ENCODE assay signal across 2 cellular contexts in the genomic region with DNA sequence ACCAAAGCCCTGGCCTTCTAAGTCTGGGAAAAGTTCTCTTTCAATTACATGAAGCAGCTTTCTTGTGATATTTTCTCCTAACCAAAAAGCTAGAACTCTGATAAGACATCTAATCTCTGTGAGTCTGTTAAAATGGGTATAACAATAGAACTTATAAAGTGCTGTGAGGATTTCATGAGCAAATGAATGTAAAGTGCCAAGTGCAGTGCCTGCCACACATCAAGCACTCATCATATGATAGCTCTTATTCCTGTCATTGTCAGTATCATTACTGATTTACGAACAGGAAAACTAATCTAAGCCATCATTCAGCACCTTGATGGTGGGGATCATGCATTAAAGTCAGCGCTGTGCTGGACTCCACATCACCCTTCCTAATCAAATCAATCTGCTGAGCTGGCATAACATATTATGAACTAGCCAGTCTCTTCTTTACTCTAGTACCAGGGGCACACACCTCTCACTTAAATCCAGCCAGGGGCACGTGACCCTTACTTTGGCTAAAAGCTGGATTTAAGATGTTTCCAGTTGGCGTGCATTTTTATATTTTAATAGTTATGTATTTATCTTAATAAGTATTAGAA.
TF ChIP-seq lines count a peak whose summit lies in the region.

No MANE protein-coding gene starts in this region.

TF ChIP-seq in HepG2, 621 proteins besides CTCF, POLR2A, EP300 and RAD21:
- TF ChIP-seq MYNN (CRISPR knock-in tag; IDR thresholded peaks at IDR 0.05; ENCODE audit: low read depth) (no peak), ETV5 (CRISPR knock-in tag; IDR thresholded peaks at IDR 0.05; ENCODE audit: borderline replicate concordance) (no peak), CBX5 (CRISPR knock-in tag; IDR thresholded peaks at IDR 0.05; ENCODE audit: borderline replicate concordance) (no peak), SMAD1 (CRISPR knock-in tag; IDR thresholded peaks at IDR 0.05; ENCODE audit: borderline replicate concordance, low read depth) (no peak), NCOA5 (CRISPR knock-in tag; IDR thresholded peaks at IDR 0.05) (no peak), THYN1 (CRISPR knock-in tag; IDR thresholded peaks at IDR 0.05; ENCODE audit: borderline replicate concordance, low read depth) (no peak), MAFK (conservative IDR thresholded peaks at IDR 0.05 in 1 of 2, IDR thresholded peaks at IDR 0.05 in 1 of 2; ENCODE audit: low read length in 2 of 2) (peak in 1 of 2 experiments; percentile 66; a peak in 3 of 4 replicates), MAFF (IDR thresholded peaks at IDR 0.05; ENCODE audit: low read depth, low read length) (peak; percentile 35; the same call in 1 of the 2 replicates), ARNTL (CRISPR knock-in tag; IDR thresholded peaks at IDR 0.05) (no peak), ONECUT2 (CRISPR knock-in tag; IDR thresholded peaks at IDR 0.05) (no peak), NR2F2 (IDR thresholded peaks at IDR 0.05; ENCODE audit: borderline replicate concordance, low read depth) (no peak)
- TF ChIP-seq, protein P1, sequence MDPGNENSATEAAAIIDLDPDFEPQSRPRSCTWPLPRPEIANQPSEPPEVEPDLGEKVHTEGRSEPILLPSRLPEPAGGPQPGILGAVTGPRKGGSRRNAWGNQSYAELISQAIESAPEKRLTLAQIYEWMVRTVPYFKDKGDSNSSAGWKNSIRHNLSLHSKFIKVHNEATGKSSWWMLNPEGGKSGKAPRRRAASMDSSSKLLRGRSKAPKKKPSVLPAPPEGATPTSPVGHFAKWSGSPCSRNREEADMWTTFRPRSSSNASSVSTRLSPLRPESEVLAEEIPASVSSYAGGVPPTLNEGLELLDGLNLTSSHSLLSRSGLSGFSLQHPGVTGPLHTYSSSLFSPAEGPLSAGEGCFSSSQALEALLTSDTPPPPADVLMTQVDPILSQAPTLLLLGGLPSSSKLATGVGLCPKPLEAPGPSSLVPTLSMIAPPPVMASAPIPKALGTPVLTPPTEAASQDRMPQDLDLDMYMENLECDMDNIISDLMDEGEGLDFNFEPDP (CRISPR knock-in tag; conservative IDR thresholded peaks at IDR 0.05): no peak
- TF ChIP-seq, protein P2, sequence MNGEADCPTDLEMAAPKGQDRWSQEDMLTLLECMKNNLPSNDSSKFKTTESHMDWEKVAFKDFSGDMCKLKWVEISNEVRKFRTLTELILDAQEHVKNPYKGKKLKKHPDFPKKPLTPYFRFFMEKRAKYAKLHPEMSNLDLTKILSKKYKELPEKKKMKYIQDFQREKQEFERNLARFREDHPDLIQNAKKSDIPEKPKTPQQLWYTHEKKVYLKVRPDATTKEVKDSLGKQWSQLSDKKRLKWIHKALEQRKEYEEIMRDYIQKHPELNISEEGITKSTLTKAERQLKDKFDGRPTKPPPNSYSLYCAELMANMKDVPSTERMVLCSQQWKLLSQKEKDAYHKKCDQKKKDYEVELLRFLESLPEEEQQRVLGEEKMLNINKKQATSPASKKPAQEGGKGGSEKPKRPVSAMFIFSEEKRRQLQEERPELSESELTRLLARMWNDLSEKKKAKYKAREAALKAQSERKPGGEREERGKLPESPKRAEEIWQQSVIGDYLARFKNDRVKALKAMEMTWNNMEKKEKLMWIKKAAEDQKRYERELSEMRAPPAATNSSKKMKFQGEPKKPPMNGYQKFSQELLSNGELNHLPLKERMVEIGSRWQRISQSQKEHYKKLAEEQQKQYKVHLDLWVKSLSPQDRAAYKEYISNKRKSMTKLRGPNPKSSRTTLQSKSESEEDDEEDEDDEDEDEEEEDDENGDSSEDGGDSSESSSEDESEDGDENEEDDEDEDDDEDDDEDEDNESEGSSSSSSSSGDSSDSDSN (CRISPR knock-in tag; IDR thresholded peaks at IDR 0.05): no peak

TF ChIP-seq in K562, 482 proteins besides CTCF, POLR2A, EP300 and RAD21:
- TF ChIP-seq ZNF316 (IDR thresholded peaks at IDR 0.05): 0 out of 2 replicates have a peak, but pooled peaks have one; percentile 14
- TF ChIP-seq, protein P3, sequence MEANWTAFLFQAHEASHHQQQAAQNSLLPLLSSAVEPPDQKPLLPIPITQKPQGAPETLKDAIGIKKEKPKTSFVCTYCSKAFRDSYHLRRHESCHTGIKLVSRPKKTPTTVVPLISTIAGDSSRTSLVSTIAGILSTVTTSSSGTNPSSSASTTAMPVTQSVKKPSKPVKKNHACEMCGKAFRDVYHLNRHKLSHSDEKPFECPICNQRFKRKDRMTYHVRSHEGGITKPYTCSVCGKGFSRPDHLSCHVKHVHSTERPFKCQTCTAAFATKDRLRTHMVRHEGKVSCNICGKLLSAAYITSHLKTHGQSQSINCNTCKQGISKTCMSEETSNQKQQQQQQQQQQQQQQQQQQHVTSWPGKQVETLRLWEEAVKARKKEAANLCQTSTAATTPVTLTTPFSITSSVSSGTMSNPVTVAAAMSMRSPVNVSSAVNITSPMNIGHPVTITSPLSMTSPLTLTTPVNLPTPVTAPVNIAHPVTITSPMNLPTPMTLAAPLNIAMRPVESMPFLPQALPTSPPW (CRISPR knock-in tag; IDR thresholded peaks at IDR 0.05): no peak
